Comparison of ENCODE assay signal across 14 cellular contexts in the genomic region with DNA sequence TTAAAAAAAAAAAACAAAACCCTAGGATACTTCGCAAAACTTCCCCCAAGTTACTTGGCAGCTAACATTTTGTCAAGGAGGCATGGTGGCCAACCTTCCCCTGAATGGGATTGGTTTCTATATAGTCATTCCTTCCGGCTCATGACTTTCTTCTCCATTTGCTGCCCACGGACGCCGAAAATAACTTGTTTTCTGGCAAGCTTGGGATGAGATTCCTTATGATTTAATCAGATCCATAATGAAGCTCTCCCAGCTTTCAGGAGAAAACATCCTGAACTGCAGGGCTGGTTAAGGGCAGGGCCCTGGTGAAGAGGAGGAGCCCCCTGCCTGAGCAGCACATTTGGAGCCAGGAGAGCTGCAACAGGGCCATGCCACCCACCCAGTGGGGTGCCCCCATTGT. TPM values are rescaled to one million over a fixed set of nuclear protein-coding genes. Genes with fewer than 3 reads are reported as not detected.
A peak's percentile ranks its signal among the peaks of the same experiment; 100 is the strongest.
DNase-seq lines count a peak whose midpoint lies in the region; ATAC-seq, FAIRE-seq and TF ChIP-seq lines count a peak whose summit lies in the region.
"Had no signal": no experiment of that assay in that cellular context is flagged by ENCODE, and none has a peak within 500 bp of the region (broad histone marks: within the 10 kb centered on the region; RNA-seq: fewer than 3 reads in every experiment).

No MANE protein-coding gene starts in this region.

- H3K27ac Mint-ChIP-seq in activated naive CD8-positive, alpha-beta T cell = peak overlapping the region; percentile 68
- H3K27ac Mint-ChIP-seq in activated naive CD8-positive, alpha-beta T cell treated with anti-CD3 and anti-CD28 coated beads for 36 hours = no peak overlapping the region
- H3K27ac Mint-ChIP-seq in GM23338 = no peak overlapping the region

- no peak overlapping the region for H3K9ac ChIP-seq in endothelial cell of umbilical vein (replicated peaks; ENCODE audit: extremely low read depth, insufficient read depth, low read length)

- H3K9me2 ChIP-seq in GM23338 (ENCODE audit: insufficient read depth) = 0 out of 2 replicates have a peak, but pooled peaks cover 6% of the 10 kb centered on the region

- no peak overlapping the region for H3K27ac ChIP-seq in endothelial cell of umbilical vein (ENCODE audit: insufficient read depth, low read depth, low read length)
- no peak overlapping the region for H3K27ac ChIP-seq in GM23338 (ENCODE audit: low read depth)
- H3K27ac ChIP-seq: esophagus muscularis mucosa, PC-9 had no signal

- H3K9me3 ChIP-seq in endothelial cell of umbilical vein (replicated peaks; ENCODE audit: control insufficient read depth, insufficient read depth, low read length) = no peaks in the 10 kb centered on the region
- H3K9me3 ChIP-seq: esophagus muscularis mucosa had no signal

- H3K4me3 ChIP-seq in endothelial cell of umbilical vein (replicated peaks in 1 of 3; ENCODE audit: insufficient read depth in 1 of 3, low read depth in 1 of 3, low read length in 3 of 3) (no peak overlapping the region), GM23338 (no peak overlapping the region)
- H3K4me3 ChIP-seq: esophagus muscularis mucosa, PC-9 had no signal

- H2AFZ ChIP-seq in endothelial cell of umbilical vein (ENCODE audit: low read depth, low read length) (no peak overlapping the region), GM23338 (no peak overlapping the region)
- H2AFZ ChIP-seq: PC-9 had no signal

- H3F3A ChIP-seq in GM23338 (replicated peaks; ENCODE audit: low read depth) = peaks cover 3% of the 10 kb centered on the region; the same call in 1 of the 2 replicates

- H3K4me1 Mint-ChIP-seq in activated naive CD8-positive, alpha-beta T cell (ENCODE audit: low read depth) = peaks cover 66% of the 10 kb centered on the region
- peaks cover 46% of the 10 kb centered on the region for H3K4me1 Mint-ChIP-seq in activated naive CD8-positive, alpha-beta T cell treated with anti-CD3 and anti-CD28 coated beads for 36 hours
- peaks cover under 1% of the 10 kb centered on the region; the same call in 2 of the 3 replicates for H3K4me1 Mint-ChIP-seq in GM23338

- FAIRE-seq in endothelial cell of umbilical vein (lab: Jason Lieb, UNC) = no peak

- intact Hi-C loops in endothelial cell of umbilical vein (cut with micrococcal nuclease) = no loop called here

- no peaks in the 10 kb centered on the region for H3K9me3 Mint-ChIP-seq in activated naive CD8-positive, alpha-beta T cell (ENCODE audit: low read depth)
- no peaks in the 10 kb centered on the region for H3K9me3 Mint-ChIP-seq in activated naive CD8-positive, alpha-beta T cell treated with anti-CD3 and anti-CD28 coated beads for 36 hours
- no peaks in the 10 kb centered on the region for H3K9me3 Mint-ChIP-seq in GM23338
- H3K9me3 Mint-ChIP-seq: activated naive CD4-positive, alpha-beta T cell treated with anti-CD3 and anti-CD28 coated beads, Interleukin-2, amount 50 U/mL, for 24 hours had no signal

- H3K4me2 ChIP-seq in endothelial cell of umbilical vein (ENCODE audit: insufficient read depth, low read length) = no peak overlapping the region
- H3K4me2 ChIP-seq in GM23338 = no peak overlapping the region
- H3K4me2 ChIP-seq: PC-9 had no signal

- no peak for DNase-seq in activated naive CD8-positive, alpha-beta T cell treated with anti-CD3 and anti-CD28 coated beads for 36 hours
- peak; percentile 63 for DNase-seq in NCI-H446 treated with DMSO at 0.1 percent for 48 hours (lab: John Stamatoyannopoulos, UW)
- DNase-seq in endothelial cell of umbilical vein (ENCODE audit: low read depth, low spot score) = peak; percentile 34
- peak; percentile 74 for DNase-seq in superior temporal gyrus (ENCODE audit: extremely low spot score)
- no peak for DNase-seq in GM23338 (ENCODE audit: low spot score)
- no peak for DNase-seq in GM10266 (ENCODE audit: extremely low spot score)
- DNase-seq: midbrain, PC-9 had no signal

- no peaks in the 10 kb centered on the region for H3K4me1 ChIP-seq in endothelial cell of umbilical vein (ENCODE audit: control insufficient read depth, extremely low read depth, insufficient read depth, low read length)
- no peaks in the 10 kb centered on the region for H3K4me1 ChIP-seq in GM23338 (ENCODE audit: insufficient read depth)
- H3K4me1 ChIP-seq: esophagus muscularis mucosa had no signal

- no peaks in the 10 kb centered on the region for H3K27me3 ChIP-seq in endothelial cell of umbilical vein (ENCODE audit: control insufficient read depth in 2 of 2, insufficient read depth in 2 of 2, low read length in 2 of 2)
- no peaks in the 10 kb centered on the region for H3K27me3 ChIP-seq in GM23338 (ENCODE audit: insufficient read depth)

- TF ChIP-seq CTCF in endothelial cell of umbilical vein (IDR thresholded peaks at IDR 0.05; ENCODE audit: extremely low read depth in 1 of 2, insufficient read depth in 1 of 2, low read depth in 1 of 2, low read length in 2 of 2) (no peak), GM23338 (conservative IDR thresholded peaks at IDR 0.05; ENCODE audit: low read depth in 2 of 2) (no peak), GM10266 (IDR thresholded peaks at IDR 0.05; ENCODE audit: control insufficient read depth, insufficient read depth, low read depth, missing control alignments) (no peak)

- no peaks in the 10 kb centered on the region for H3K79me2 ChIP-seq in endothelial cell of umbilical vein (ENCODE audit: control insufficient read depth, insufficient read depth, low read length)
- H3K79me2 ChIP-seq in GM23338 (replicated peaks; ENCODE audit: insufficient read depth) = no peaks in the 10 kb centered on the region

- H3K4me3 Mint-ChIP-seq in activated naive CD8-positive, alpha-beta T cell = no peak overlapping the region
- no peak overlapping the region for H3K4me3 Mint-ChIP-seq in activated naive CD8-positive, alpha-beta T cell treated with anti-CD3 and anti-CD28 coated beads for 36 hours
- H3K4me3 Mint-ChIP-seq in GM23338 = no peak overlapping the region
- H3K4me3 Mint-ChIP-seq: activated naive CD4-positive, alpha-beta T cell treated with anti-CD3 and anti-CD28 coated beads, Interleukin-2, amount 50 U/mL, for 24 hours had no signal

- no peaks in the 10 kb centered on the region for H3K27me3 Mint-ChIP-seq in activated naive CD8-positive, alpha-beta T cell
- no peaks in the 10 kb centered on the region for H3K27me3 Mint-ChIP-seq in activated naive CD8-positive, alpha-beta T cell treated with anti-CD3 and anti-CD28 coated beads for 36 hours
- peaks cover 8% of the 10 kb centered on the region for H3K27me3 Mint-ChIP-seq in GM23338 (ENCODE audit: insufficient read depth, low read depth, poor library complexity)
- H3K27me3 Mint-ChIP-seq: activated naive CD4-positive, alpha-beta T cell treated with anti-CD3 and anti-CD28 coated beads, Interleukin-2, amount 50 U/mL, for 24 hours had no signal

- CTCF ChIA-PET in endothelial cell of umbilical vein (lab: Charles Lee) = interaction anchor here (1.0 to 1.6 kb wide), 3 partner anchors 10 to 37 kb away, joined by 3 to 5 read pairs (median 4); no protein-coding TSS in a partner anchor

- BruUV-seq in endothelial cell of umbilical vein (replicated peaks; lab: Mats Ljungman, UMichigan) = no TSS peak

- H3K36me3 ChIP-seq in endothelial cell of umbilical vein (ENCODE audit: control insufficient read depth in 2 of 2, extremely low read depth in 1 of 2, insufficient read depth in 2 of 2, low read length in 2 of 2) (no peaks in the 10 kb centered on the region), GM23338 (ENCODE audit: insufficient read depth) (no peaks in the 10 kb centered on the region)
- H3K36me3 ChIP-seq: esophagus muscularis mucosa had no signal

- dilution Hi-C loops in endothelial cell of umbilical vein (cut with MboI; ENCODE audit: extremely low pct_ligation_motif_present, low sequenced_read_pairs) = no loop called here

- ATAC-seq in GM23338 (no peak), HG03159 (IDR thresholded peaks at IDR 0.05; ENCODE audit: unreplicated experiment) (no peak)

- no peak for TF ChIP-seq POLR2A in endothelial cell of umbilical vein (IDR thresholded peaks at IDR 0.05; ENCODE audit: low read depth, low read length)

- H4K20me1 ChIP-seq in endothelial cell of umbilical vein (replicated peaks; ENCODE audit: control insufficient read depth, extremely low read depth, insufficient read depth, low read length) (no peaks in the 10 kb centered on the region), GM23338 (replicated peaks; ENCODE audit: insufficient read depth) (no peaks in the 10 kb centered on the region)

- H3K36me3 Mint-ChIP-seq in activated naive CD8-positive, alpha-beta T cell = peaks cover 18% of the 10 kb centered on the region
- H3K36me3 Mint-ChIP-seq in activated naive CD8-positive, alpha-beta T cell treated with anti-CD3 and anti-CD28 coated beads for 36 hours = peaks cover 39% of the 10 kb centered on the region
- H3K36me3 Mint-ChIP-seq in GM23338 (ENCODE audit: low read depth) = no peaks in the 10 kb centered on the region
- H3K36me3 Mint-ChIP-seq: activated naive CD4-positive, alpha-beta T cell treated with anti-CD3 and anti-CD28 coated beads, Interleukin-2, amount 50 U/mL, for 24 hours had no signal

- POLR2A ChIA-PET in endothelial cell of umbilical vein (lab: Charles Lee) = no interaction called here

- no peaks in the 10 kb centered on the region for H3K9me1 ChIP-seq in endothelial cell of umbilical vein (replicated peaks; ENCODE audit: control insufficient read depth, extremely low read depth, insufficient read depth, low read length)

TF ChIP-seq in endothelial cell of umbilical vein, 7 proteins besides CTCF, POLR2A, EP300 and RAD21 (continues in another document):
- no peak for TF ChIP-seq GATA2 (IDR thresholded peaks at IDR 0.05; ENCODE audit: insufficient read depth, insufficient read length, low read depth, low read length)
- no peak for TF ChIP-seq JUN (IDR thresholded peaks at IDR 0.05; ENCODE audit: borderline replicate concordance, insufficient read depth, insufficient read length, low read depth)
- no peak for TF ChIP-seq MYC (IDR thresholded peaks at IDR 0.05; ENCODE audit: low read depth, low read length)

TF ChIP-seq in GM23338, 12 proteins besides CTCF, POLR2A, EP300 and RAD21 (continues in another document):
- no peak for TF ChIP-seq JUNB (IDR thresholded peaks at IDR 0.05; ENCODE audit: unreplicated experiment)

RNA-seq across cellular contexts. Expression of a gene that starts 49.9 kb away (rescaled TPM):
- total RNA-seq in activated naive CD8-positive, alpha-beta T cell treated with anti-CD3 and anti-CD28 coated beads for 36 hours = 10 to 100 TPM; 65.3 to 65.4 TPM
- total RNA-seq in endothelial cell of umbilical vein = 52.7 and 68.1 TPM in 2 replicates
- 32.4 and 34.7 TPM in 2 replicates for polyA plus RNA-seq in endothelial cell of umbilical vein
- 32.3 and 32.8 TPM in 2 replicates for polyA plus RNA-seq in endothelial cell of umbilical vein (2011; cell fraction: cytosol; rRNA removed)
- 57.5 and 72.3 TPM in 2 replicates for polyA plus RNA-seq in endothelial cell of umbilical vein (2011; cell fraction: nucleus; rRNA removed)
- polyA plus RNA-seq in endothelial cell of umbilical vein (2012) = 26.2 and 28.8 TPM in 2 replicates
- polyA minus RNA-seq in endothelial cell of umbilical vein = 92.7 and 97.9 TPM in 2 replicates
- not detected for polyA minus RNA-seq in endothelial cell of umbilical vein (2011; cell fraction: cytosol; rRNA and poly(A)+ RNA removed)
- polyA minus RNA-seq in endothelial cell of umbilical vein (2011; cell fraction: nucleus; rRNA and poly(A)+ RNA removed) = 32.1 and 33.3 TPM in 2 replicates
- total RNA-seq in GM23338 (2014; rRNA removed; shearing (Covaris generic)) = 11.5 and 12.0 TPM in 2 replicates
- polyA plus RNA-seq in GM23338 (2016; fragmentation: Nextera tagmentation; extraction: Ambion mirVana) = 1.5 and 1.6 TPM in 2 replicates
- total RNA-seq: chondrocyte, PC-9 had no signal
- polyA plus RNA-seq: BJ had no signal

Comparison
In these comparisons a context has a peak if more than half of its experiments do, and no peak if none do; other contexts are left out.
1. DNase-seq: peak in NCI-H446 treated with DMSO at 0.1 percent for 48 hours (single experiment), endothelial cell of umbilical vein (single experiment) and superior temporal gyrus (single experiment); none in activated naive CD8-positive, alpha-beta T cell treated with anti-CD3 and anti-CD28 coated beads for 36 hours (single experiment), GM23338 (single experiment) and GM10266 (single experiment).